In genomic region chr9:101333490-101333889, GRCh38 we compare ENCODE assay signal across 36 cellular contexts. TPM values are rescaled to one million over a fixed set of nuclear protein-coding genes. Genes with fewer than 3 reads are reported as not detected.
"Had no signal": no experiment of that assay in that cellular context is flagged by ENCODE, and none has a peak within 500 bp of the region (broad histone marks: within the 10 kb centered on the region; RNA-seq: fewer than 3 reads in every experiment).

No MANE protein-coding gene starts in this region.

- H3K27ac Mint-ChIP-seq: activated CD4-positive, alpha-beta memory T cell treated with anti-CD3 and anti-CD28 coated beads for 36 hours; activated CD4-positive, alpha-beta T cell treated with anti-CD3 and anti-CD28 coated beads for 36 hours; activated CD4-positive, alpha-beta T cell treated with anti-CD3 and anti-CD28 coated beads, Interleukin-2, amount 10 ng/mL, durations not matched to agents 24 days and 14 days; activated CD8-positive, alpha-beta memory T cell treated with anti-CD3 and anti-CD28 coated beads, Interleukin-2, amount 10 ng/mL, durations not matched to agents 7 days and 5 days; activated CD8-positive, alpha-beta T cell treated with anti-CD3 and anti-CD28 coated beads, Interleukin-2, amount 10 ng/mL, durations not matched to agents 7 days and 5 days; activated naive CD4-positive, alpha-beta T cell treated with anti-CD3 and anti-CD28 coated beads for 36 hours; activated naive CD4-positive, alpha-beta T cell treated with anti-CD3 and anti-CD28 coated beads, Interleukin-2, amount 50 U/mL, for 24 hours; activated naive CD8-positive, alpha-beta T cell treated with anti-CD3 and anti-CD28 coated beads for 36 hours; activated naive CD8-positive, alpha-beta T cell treated with anti-CD3 and anti-CD28 coated beads, Interleukin-2, amount 50 U/mL, for 24 hours; activated T-helper 1 cell treated with anti-CD3 and anti-CD28 coated beads, Interleukin-12 subunit alpha, Interleukin-12 subunit beta, Interleukin-2, Interleukin-4 antibody, amounts not matched to agents 30 ng/mL and 10 ng/mL and 1 ng/mL, durations not matched to agents 14 hours and 24 hours and 36 hours; activated T-helper 2 cell treated with anti-CD3 and anti-CD28 coated beads, Interferon-gamma antibody, Interleukin-2, Interleukin-4, amounts not matched to agents 10 μg/mL and 5 μg/mL and 100 μg/mL, durations not matched to agents 14 hours and 24 hours and 36 hours; T-helper 17 cell; T-helper 2 cell treated with Interferon-gamma antibody and Interleukin-4, amounts not matched to agents 5 μg/mL and 100 μg/mL, for 36 hours had no signal

- H3K4me3 Mint-ChIP-seq: activated CD4-positive, alpha-beta memory T cell treated with anti-CD3 and anti-CD28 coated beads for 36 hours; activated CD4-positive, alpha-beta T cell treated with anti-CD3 and anti-CD28 coated beads for 36 hours; activated CD4-positive, alpha-beta T cell treated with anti-CD3 and anti-CD28 coated beads, Interleukin-2, amount 10 ng/mL, durations not matched to agents 24 days and 14 days; activated CD8-positive, alpha-beta memory T cell treated with anti-CD3 and anti-CD28 coated beads, Interleukin-2, amount 10 ng/mL, durations not matched to agents 7 days and 5 days; activated CD8-positive, alpha-beta T cell treated with anti-CD3 and anti-CD28 coated beads, Interleukin-2, amount 10 ng/mL, durations not matched to agents 7 days and 5 days; activated naive CD4-positive, alpha-beta T cell treated with anti-CD3 and anti-CD28 coated beads for 36 hours; activated naive CD4-positive, alpha-beta T cell treated with anti-CD3 and anti-CD28 coated beads, Interleukin-2, amount 50 U/mL, for 24 hours; activated naive CD8-positive, alpha-beta T cell treated with anti-CD3 and anti-CD28 coated beads for 36 hours; activated naive CD8-positive, alpha-beta T cell treated with anti-CD3 and anti-CD28 coated beads, Interleukin-2, amount 50 U/mL, for 24 hours; activated T-helper 1 cell treated with anti-CD3 and anti-CD28 coated beads, Interleukin-12 subunit alpha, Interleukin-12 subunit beta, Interleukin-2, Interleukin-4 antibody, amounts not matched to agents 30 ng/mL and 10 ng/mL and 1 ng/mL, durations not matched to agents 14 hours and 24 hours and 36 hours; T-helper 17 cell; T-helper 2 cell treated with Interferon-gamma antibody and Interleukin-4, amounts not matched to agents 5 μg/mL and 100 μg/mL, for 36 hours had no signal

- ATAC-seq: activated CD4-positive, alpha-beta T cell treated with anti-CD3 and anti-CD28 coated beads for 36 hours; activated CD8-positive, alpha-beta memory T cell treated with anti-CD3 and anti-CD28 coated beads, Interleukin-2, amount 10 ng/mL, durations not matched to agents 7 days and 5 days; activated CD8-positive, alpha-beta T cell treated with anti-CD3 and anti-CD28 coated beads, Interleukin-2, amount 10 ng/mL, durations not matched to agents 7 days and 5 days; activated naive CD8-positive, alpha-beta T cell treated with anti-CD3 and anti-CD28 coated beads, Interleukin-2, amount 50 U/mL, for 24 hours; body of pancreas; gastroesophageal sphincter; heart right ventricle; T-helper 17 cell had no signal

- H3K4me1 Mint-ChIP-seq: activated CD4-positive, alpha-beta T cell treated with anti-CD3 and anti-CD28 coated beads for 36 hours; activated CD4-positive, alpha-beta T cell treated with anti-CD3 and anti-CD28 coated beads, Interleukin-2, amount 10 ng/mL, durations not matched to agents 24 days and 14 days; activated CD8-positive, alpha-beta memory T cell treated with anti-CD3 and anti-CD28 coated beads, Interleukin-2, amount 10 ng/mL, durations not matched to agents 7 days and 5 days; activated naive CD4-positive, alpha-beta T cell treated with anti-CD3 and anti-CD28 coated beads, Interleukin-2, amount 50 U/mL, for 24 hours; activated naive CD8-positive, alpha-beta T cell treated with anti-CD3 and anti-CD28 coated beads for 36 hours; activated naive CD8-positive, alpha-beta T cell treated with anti-CD3 and anti-CD28 coated beads, Interleukin-2, amount 50 U/mL, for 24 hours; T-helper 17 cell had no signal

- H3K36me3 ChIP-seq: adrenal gland, cardiac muscle cell, colonic mucosa, esophagus muscularis mucosa, gastroesophageal sphincter, heart right ventricle had no signal

- H3K27me3 ChIP-seq: adrenal gland, body of pancreas, cardiac muscle cell, colonic mucosa, esophagus muscularis mucosa, gastroesophageal sphincter had no signal

- H3K4me1 ChIP-seq: adrenal gland, body of pancreas, colonic mucosa, gastroesophageal sphincter, heart right ventricle had no signal

- H3K9me3 Mint-ChIP-seq: activated CD4-positive, alpha-beta memory T cell treated with anti-CD3 and anti-CD28 coated beads for 36 hours; activated CD4-positive, alpha-beta T cell treated with anti-CD3 and anti-CD28 coated beads, Interleukin-2, amount 10 ng/mL, durations not matched to agents 24 days and 14 days; activated naive CD4-positive, alpha-beta T cell treated with anti-CD3 and anti-CD28 coated beads for 36 hours; activated naive CD4-positive, alpha-beta T cell treated with anti-CD3 and anti-CD28 coated beads, Interleukin-2, amount 50 U/mL, for 24 hours; activated naive CD8-positive, alpha-beta T cell treated with anti-CD3 and anti-CD28 coated beads for 36 hours; activated naive CD8-positive, alpha-beta T cell treated with anti-CD3 and anti-CD28 coated beads, Interleukin-2, amount 50 U/mL, for 24 hours; activated T-helper 1 cell treated with anti-CD3 and anti-CD28 coated beads, Interleukin-12 subunit alpha, Interleukin-12 subunit beta, Interleukin-2, Interleukin-4 antibody, amounts not matched to agents 30 ng/mL and 10 ng/mL and 1 ng/mL, durations not matched to agents 14 hours and 24 hours and 36 hours; activated T-helper 2 cell treated with anti-CD3 and anti-CD28 coated beads, Interferon-gamma antibody, Interleukin-2, Interleukin-4, amounts not matched to agents 10 μg/mL and 5 μg/mL and 100 μg/mL, durations not matched to agents 14 hours and 24 hours and 36 hours; T-helper 2 cell treated with Interferon-gamma antibody and Interleukin-4, amounts not matched to agents 5 μg/mL and 100 μg/mL, for 36 hours had no signal

- DNase-seq: activated CD4-positive, alpha-beta memory T cell treated with anti-CD3 and anti-CD28 coated beads for 36 hours; activated CD4-positive, alpha-beta T cell treated with anti-CD3 and anti-CD28 coated beads for 36 hours; activated CD4-positive, alpha-beta T cell treated with anti-CD3 and anti-CD28 coated beads, Interleukin-2, amount 10 ng/mL, durations not matched to agents 24 days and 14 days; activated CD4-positive, CD25-positive, alpha-beta regulatory T cell; activated CD4-positive, CD25-positive, alpha-beta regulatory T cell treated with anti-CD3 and anti-CD28 coated beads, Interleukin-2, amount 50 U/mL, for 72 hours; activated CD8-positive, alpha-beta memory T cell treated with anti-CD3 and anti-CD28 coated beads, Interleukin-2, amount 10 ng/mL, durations not matched to agents 7 days and 5 days; activated CD8-positive, alpha-beta memory T cell treated with anti-CD3 and anti-CD28 coated beads, Interleukin-2, amount 50 U/mL, for 4 hours; activated CD8-positive, alpha-beta T cell treated with anti-CD3 and anti-CD28 coated beads, Interleukin-2, amount 10 ng/mL, durations not matched to agents 7 days and 5 days; activated effector memory CD4-positive, alpha-beta T cell treated with anti-CD3 and anti-CD28 coated beads, Interleukin-2, amount 50 U/mL, for 16 hours; activated naive CD4-positive, alpha-beta T cell treated with anti-CD3 and anti-CD28 coated beads for 36 hours; activated naive CD8-positive, alpha-beta T cell treated with anti-CD3 and anti-CD28 coated beads for 36 hours; activated naive CD8-positive, alpha-beta T cell treated with anti-CD3 and anti-CD28 coated beads, Interleukin-2, amount 50 U/mL, for 24 hours; activated T-cell treated with anti-CD3 and anti-CD28 coated beads, Interleukin-2, amount 50 U/mL, for 1 hour; activated T-cell treated with anti-CD3 and anti-CD28 coated beads, Interleukin-2, amount 50 U/mL, for 48 hours; adrenal gland; amygdala; aorta; body of pancreas; central memory CD4-positive, alpha-beta T cell; cerebellar nuclear complex; colonic mucosa; effector CD8-positive, alpha-beta T cell; foreskin melanocyte; heart right ventricle; T-helper 17 cell; T1000 had no signal

- H3K9me3 ChIP-seq: adrenal gland, body of pancreas, colonic mucosa, esophagus muscularis mucosa, gastroesophageal sphincter, heart right ventricle had no signal

- H3K27ac ChIP-seq: adrenal gland, body of pancreas, cardiac muscle cell, colonic mucosa, esophagus muscularis mucosa, gastroesophageal sphincter, heart right ventricle had no signal

- H3K4me3 ChIP-seq: adrenal gland, body of pancreas, cardiac muscle cell, colonic mucosa, esophagus muscularis mucosa, gastroesophageal sphincter, heart right ventricle had no signal

- H3K36me3 Mint-ChIP-seq: activated CD4-positive, alpha-beta memory T cell treated with anti-CD3 and anti-CD28 coated beads for 36 hours; activated CD8-positive, alpha-beta memory T cell treated with anti-CD3 and anti-CD28 coated beads, Interleukin-2, amount 10 ng/mL, durations not matched to agents 7 days and 5 days; activated naive CD4-positive, alpha-beta T cell treated with anti-CD3 and anti-CD28 coated beads, Interleukin-2, amount 50 U/mL, for 24 hours; activated naive CD8-positive, alpha-beta T cell treated with anti-CD3 and anti-CD28 coated beads for 36 hours had no signal

RNA-seq across cellular contexts. Expression of gene BAAT, which starts 51.3 kb away (rescaled TPM):
- total RNA-seq: activated CD4-positive, alpha-beta memory T cell treated with anti-CD3 and anti-CD28 coated beads for 36 hours; activated CD4-positive, alpha-beta T cell treated with anti-CD3 and anti-CD28 coated beads, Interleukin-2, amount 10 ng/mL, durations not matched to agents 24 days and 14 days; activated CD8-positive, alpha-beta memory T cell treated with anti-CD3 and anti-CD28 coated beads, Interleukin-2, amount 10 ng/mL, durations not matched to agents 7 days and 5 days; activated CD8-positive, alpha-beta T cell treated with anti-CD3 and anti-CD28 coated beads, Interleukin-2, amount 10 ng/mL, durations not matched to agents 7 days and 5 days; activated naive CD4-positive, alpha-beta T cell treated with anti-CD3 and anti-CD28 coated beads for 36 hours; activated T-helper 2 cell treated with anti-CD3 and anti-CD28 coated beads, Interferon-gamma antibody, Interleukin-2, Interleukin-4, amounts not matched to agents 10 μg/mL and 5 μg/mL and 100 μg/mL, durations not matched to agents 14 hours and 24 hours and 36 hours; aorta; cardiac muscle cell; endothelial cell of umbilical vein; epithelial cell of proximal tubule; esophagus muscularis mucosa; glomerular endothelial cell; T-helper 17 cell had no signal
- polyA plus RNA-seq: aorta, cardiac muscle cell had no signal
